ENCODE assay signal across 1 cellular context in the genomic region with DNA sequence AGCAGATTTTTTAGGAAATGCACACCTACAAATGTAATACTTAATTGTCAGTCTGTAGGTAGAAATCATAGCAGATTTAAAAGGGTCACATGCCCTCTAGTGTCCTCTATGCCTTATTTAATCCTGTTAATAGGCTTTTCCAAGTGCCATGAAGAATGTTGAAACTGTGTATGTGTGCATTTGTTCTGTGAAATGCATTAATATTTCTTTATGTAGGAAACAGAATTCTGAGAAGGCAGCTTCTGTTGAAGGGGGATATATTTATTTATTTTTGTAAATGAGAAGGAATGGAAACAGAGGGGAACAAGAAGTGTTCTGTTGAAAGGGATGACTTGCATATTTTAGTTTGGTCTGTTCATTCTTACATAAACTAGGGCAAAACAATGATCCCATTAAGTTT.
A peak's percentile ranks its signal among the peaks of the same experiment; 100 is the strongest.
TF ChIP-seq lines count a peak whose summit lies in the region.

No MANE protein-coding gene starts in this region.

TF ChIP-seq in K562, 482 proteins besides CTCF, POLR2A, EP300 and RAD21:
- TF ChIP-seq, protein P1, sequence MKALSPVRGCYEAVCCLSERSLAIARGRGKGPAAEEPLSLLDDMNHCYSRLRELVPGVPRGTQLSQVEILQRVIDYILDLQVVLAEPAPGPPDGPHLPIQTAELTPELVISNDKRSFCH (CRISPR knock-in tag; IDR thresholded peaks at IDR 0.05), result no peak
- TF ChIP-seq, protein P1 (tag; IDR thresholded peaks at IDR 0.05), result no peak
- TF ChIP-seq MAFG (tag; conservative IDR thresholded peaks at IDR 0.05) (peak; percentile 79), ZNF431 (CRISPR knock-in tag; IDR thresholded peaks at IDR 0.05) (no peak), PHF20 (IDR thresholded peaks at IDR 0.05; ENCODE audit: partially characterized antibody) (no peak), NCOA1 (IDR thresholded peaks at IDR 0.05; ENCODE audit: low read depth) (no peak), KDM1A (IDR thresholded peaks at IDR 0.05) (no peak), FOS (IDR thresholded peaks at IDR 0.05; ENCODE audit: extremely low read depth, insufficient read length) (no peak), GABPB1 (CRISPR knock-in tag; IDR thresholded peaks at IDR 0.05) (no peak), ZNF175 (CRISPR knock-in tag; IDR thresholded peaks at IDR 0.05; ENCODE audit: low read depth) (no peak), NFE2L1 (tag; IDR thresholded peaks at IDR 0.05; ENCODE audit: borderline replicate concordance, low read depth) (peak; percentile 68; the same call in 1 of the 2 replicates), TEAD1 (CRISPR knock-in tag; IDR thresholded peaks at IDR 0.05) (no peak), ZNF77 (CRISPR knock-in tag; IDR thresholded peaks at IDR 0.05) (no peak), ZNF316 (IDR thresholded peaks at IDR 0.05) (peak; percentile 71), C11orf30 (IDR thresholded peaks at IDR 0.05; ENCODE audit: low read depth) (peak; percentile 62; the same call in 1 of the 2 replicates), STAT5B (CRISPR knock-in tag; IDR thresholded peaks at IDR 0.05) (no peak), NFE2 (IDR thresholded peaks at IDR 0.05; ENCODE audit: low read depth) (peak; percentile 41; the same call in 1 of the 2 replicates), XRCC4 (IDR thresholded peaks at IDR 0.05; ENCODE audit: extremely low read depth, insufficient read depth, insufficient read length) (no peak)
- TF ChIP-seq, protein P2, sequence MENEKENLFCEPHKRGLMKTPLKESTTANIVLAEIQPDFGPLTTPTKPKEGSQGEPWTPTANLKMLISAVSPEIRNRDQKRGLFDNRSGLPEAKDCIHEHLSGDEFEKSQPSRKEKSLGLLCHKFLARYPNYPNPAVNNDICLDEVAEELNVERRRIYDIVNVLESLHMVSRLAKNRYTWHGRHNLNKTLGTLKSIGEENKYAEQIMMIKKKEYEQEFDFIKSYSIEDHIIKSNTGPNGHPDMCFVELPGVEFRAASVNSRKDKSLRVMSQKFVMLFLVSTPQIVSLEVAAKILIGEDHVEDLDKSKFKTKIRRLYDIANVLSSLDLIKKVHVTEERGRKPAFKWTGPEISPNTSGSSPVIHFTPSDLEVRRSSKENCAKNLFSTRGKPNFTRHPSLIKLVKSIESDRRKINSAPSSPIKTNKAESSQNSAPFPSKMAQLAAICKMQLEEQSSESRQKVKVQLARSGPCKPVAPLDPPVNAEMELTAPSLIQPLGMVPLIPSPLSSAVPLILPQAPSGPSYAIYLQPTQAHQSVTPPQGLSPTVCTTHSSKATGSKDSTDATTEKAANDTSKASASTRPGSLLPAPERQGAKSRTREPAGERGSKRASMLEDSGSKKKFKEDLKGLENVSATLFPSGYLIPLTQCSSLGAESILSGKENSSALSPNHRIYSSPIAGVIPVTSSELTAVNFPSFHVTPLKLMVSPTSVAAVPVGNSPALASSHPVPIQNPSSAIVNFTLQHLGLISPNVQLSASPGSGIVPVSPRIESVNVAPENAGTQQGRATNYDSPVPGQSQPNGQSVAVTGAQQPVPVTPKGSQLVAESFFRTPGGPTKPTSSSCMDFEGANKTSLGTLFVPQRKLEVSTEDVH (IDR thresholded peaks at IDR 0.05; ENCODE audit: low read depth, partially characterized antibody), result no peak
- TF ChIP-seq, protein P3, sequence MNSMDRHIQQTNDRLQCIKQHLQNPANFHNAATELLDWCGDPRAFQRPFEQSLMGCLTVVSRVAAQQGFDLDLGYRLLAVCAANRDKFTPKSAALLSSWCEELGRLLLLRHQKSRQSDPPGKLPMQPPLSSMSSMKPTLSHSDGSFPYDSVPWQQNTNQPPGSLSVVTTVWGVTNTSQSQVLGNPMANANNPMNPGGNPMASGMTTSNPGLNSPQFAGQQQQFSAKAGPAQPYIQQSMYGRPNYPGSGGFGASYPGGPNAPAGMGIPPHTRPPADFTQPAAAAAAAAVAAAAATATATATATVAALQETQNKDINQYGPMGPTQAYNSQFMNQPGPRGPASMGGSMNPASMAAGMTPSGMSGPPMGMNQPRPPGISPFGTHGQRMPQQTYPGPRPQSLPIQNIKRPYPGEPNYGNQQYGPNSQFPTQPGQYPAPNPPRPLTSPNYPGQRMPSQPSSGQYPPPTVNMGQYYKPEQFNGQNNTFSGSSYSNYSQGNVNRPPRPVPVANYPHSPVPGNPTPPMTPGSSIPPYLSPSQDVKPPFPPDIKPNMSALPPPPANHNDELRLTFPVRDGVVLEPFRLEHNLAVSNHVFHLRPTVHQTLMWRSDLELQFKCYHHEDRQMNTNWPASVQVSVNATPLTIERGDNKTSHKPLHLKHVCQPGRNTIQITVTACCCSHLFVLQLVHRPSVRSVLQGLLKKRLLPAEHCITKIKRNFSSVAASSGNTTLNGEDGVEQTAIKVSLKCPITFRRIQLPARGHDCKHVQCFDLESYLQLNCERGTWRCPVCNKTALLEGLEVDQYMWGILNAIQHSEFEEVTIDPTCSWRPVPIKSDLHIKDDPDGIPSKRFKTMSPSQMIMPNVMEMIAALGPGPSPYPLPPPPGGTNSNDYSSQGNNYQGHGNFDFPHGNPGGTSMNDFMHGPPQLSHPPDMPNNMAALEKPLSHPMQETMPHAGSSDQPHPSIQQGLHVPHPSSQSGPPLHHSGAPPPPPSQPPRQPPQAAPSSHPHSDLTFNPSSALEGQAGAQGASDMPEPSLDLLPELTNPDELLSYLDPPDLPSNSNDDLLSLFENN (IDR thresholded peaks at IDR 0.05; ENCODE audit: low read depth in 2 of 2, low read length in 2 of 2), result no peak
